15 cellular contexts compared by ENCODE assay signal in the genomic region with DNA sequence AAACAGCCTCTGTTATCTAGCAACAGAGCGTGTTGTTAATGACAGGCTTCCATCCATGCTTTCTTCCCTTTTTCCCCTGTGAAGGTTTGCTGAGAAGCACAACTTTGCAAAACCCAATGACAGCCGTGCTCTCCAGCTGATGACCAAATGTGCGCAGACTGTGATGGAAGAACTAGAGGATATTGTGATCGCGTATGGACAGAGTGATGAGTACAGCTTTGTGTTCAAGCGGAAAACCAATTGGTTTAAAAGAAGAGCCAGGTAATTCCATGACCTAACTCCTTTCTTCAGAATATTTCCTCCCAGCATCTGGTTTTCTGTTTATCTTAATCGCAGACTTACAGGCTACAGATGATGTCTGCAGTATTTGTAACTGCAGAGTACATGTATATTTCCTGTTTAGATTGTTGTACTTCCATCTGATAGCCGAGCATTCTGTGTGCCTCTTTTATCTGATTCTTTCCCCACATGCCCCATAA. TPM values are rescaled to one million over a fixed set of nuclear protein-coding genes. Genes with fewer than 3 reads are reported as not detected.
DNase-seq lines count a peak whose midpoint lies in the region; ATAC-seq and TF ChIP-seq lines count a peak whose summit lies in the region.
"Had no signal": no experiment of that assay in that cellular context is flagged by ENCODE, and none has a peak within 500 bp of the region (broad histone marks: within the 10 kb centered on the region; RNA-seq: fewer than 3 reads in every experiment).

No MANE protein-coding gene starts in this region.

- H3K9me3 ChIP-seq in mesenchymal stem cell (ENCODE audit: control insufficient read depth, low read length) (no peaks in the 10 kb centered on the region), ascending aorta (no peaks in the 10 kb centered on the region)
- H3K9me3 ChIP-seq: left ventricle myocardium inferior had no signal

- H2BK120ac ChIP-seq in mesenchymal stem cell (ENCODE audit: low read depth, low read length) = no peak overlapping the region

- H3K4me3 Mint-ChIP-seq in stimulated activated naive CD8-positive, alpha-beta T cell treated with anti-CD3 and anti-CD28 coated beads, Interleukin-15, Interleukin-2, amounts not matched to agents 100 ng/mL and 50 ng/mL, for 24 hours = peak overlapping the region; percentile 50

- H3K36me3 ChIP-seq in mesenchymal stem cell (ENCODE audit: control insufficient read depth in 1 of 2, insufficient read depth in 2 of 2, low read depth in 1 of 2, low read length in 2 of 2) = peaks cover 14 to 47% of the 10 kb centered on the region in 2 experiments
- peaks cover 0 to 3% of the 10 kb centered on the region in 2 donors for H3K36me3 ChIP-seq in ascending aorta

- peak overlapping the region; percentile 92 for H3K9ac ChIP-seq in mesenchymal stem cell (ENCODE audit: low read length)

- no peak for TF ChIP-seq CTCF in VCaP (conservative IDR thresholded peaks at IDR 0.05)
- no peak for TF ChIP-seq CTCF in ascending aorta (IDR thresholded peaks at IDR 0.05)

- H3K4me2 ChIP-seq in mesenchymal stem cell (ENCODE audit: low read length, poor library complexity, severe bottlenecking) = no peak overlapping the region

- H2BK5ac ChIP-seq in mesenchymal stem cell (ENCODE audit: low read depth, low read length, poor library complexity, severe bottlenecking) = no peak overlapping the region

- peaks cover 38% of the 10 kb centered on the region for H3K4me1 Mint-ChIP-seq in stimulated activated naive CD8-positive, alpha-beta T cell treated with anti-CD3 and anti-CD28 coated beads, Interleukin-15, Interleukin-2, amounts not matched to agents 100 ng/mL and 50 ng/mL, for 24 hours (ENCODE audit: low read depth)

- H3K4me3 ChIP-seq in mesenchymal stem cell (ENCODE audit: insufficient read depth in 1 of 2, low read depth in 1 of 2, low read length in 2 of 2) (no peak overlapping the region), ascending aorta (no peak overlapping the region)
- H3K4me3 ChIP-seq: left ventricle myocardium inferior had no signal

- H3K27ac Mint-ChIP-seq in stimulated activated naive CD8-positive, alpha-beta T cell treated with anti-CD3 and anti-CD28 coated beads, Interleukin-15, Interleukin-2, amounts not matched to agents 100 ng/mL and 50 ng/mL, for 24 hours = no peak overlapping the region

- WGBS in mesenchymal stem cell = 90% methylated on average over 5 of the region's 8 CpGs

- H3K4ac ChIP-seq in mesenchymal stem cell (ENCODE audit: low read depth in 1 of 2, low read length in 2 of 2) = peak overlapping the region in 1 of 2 experiments; percentile 67

- H3K27ac ChIP-seq in VCaP (peak overlapping the region; percentile 79), mesenchymal stem cell (ENCODE audit: low read length, poor library complexity, severe bottlenecking) (no peak overlapping the region), ascending aorta (no peak overlapping the region)
- H3K27ac ChIP-seq: HL-60, left ventricle myocardium inferior had no signal

- H3K27me3 ChIP-seq in mesenchymal stem cell (ENCODE audit: control insufficient read depth in 1 of 2, insufficient read depth in 1 of 2, low read length in 2 of 2) = no peaks in the 10 kb centered on the region
- H3K27me3 ChIP-seq in ascending aorta = no peaks in the 10 kb centered on the region

- no peak overlapping the region for H2AK5ac ChIP-seq in mesenchymal stem cell (ENCODE audit: low read length, severe bottlenecking)

- H4K91ac ChIP-seq in mesenchymal stem cell (ENCODE audit: low read length) = no peak overlapping the region

- DNase-seq in stimulated activated naive CD8-positive, alpha-beta T cell treated with anti-CD3 and anti-CD28 coated beads, Interleukin-15, Interleukin-2, amounts not matched to agents 100 U/mL and 50 U/mL, for 24 hours = no peak
- DNase-seq in mesenchymal stem cell (peak; percentile 60), GF-D8 (lab: John Stamatoyannopoulos, UW) (no peak), C1 segment of cervical spinal cord (lab: John Stamatoyannopoulos, UW) (no peak), ascending aorta (ENCODE audit: low spot score in 2 of 2) (no peak)
- DNase-seq: activated CD8-positive, alpha-beta memory T cell treated with anti-CD3 and anti-CD28 coated beads, Interleukin-2, amount 50 U/mL, for 48 hours; left ventricle myocardium inferior; NCI-H187 treated with DMSO at 0.1 percent for 48 hours; NK-92 treated with Interleukin-12 subunit alpha and Interleukin-12 subunit beta, amount 100 ng/mL, for 24 hours; stimulated activated CD4-positive, alpha-beta T cell treated with anti-CD3 and anti-CD28 coated beads, Interleukin-4, amount 100 ng/mL, for 24 hours had no signal

- H2BK12ac ChIP-seq in mesenchymal stem cell (ENCODE audit: low read length in 2 of 2) = no peak overlapping the region

- no peak overlapping the region for H3K14ac ChIP-seq in mesenchymal stem cell (ENCODE audit: low read length in 2 of 2)

- H3K4me1 ChIP-seq in mesenchymal stem cell (ENCODE audit: control insufficient read depth, insufficient read depth, low read depth, low read length) (peaks cover 3% of the 10 kb centered on the region), ascending aorta (no peaks in the 10 kb centered on the region)

- no peak for ATAC-seq in stimulated activated naive CD8-positive, alpha-beta T cell treated with anti-CD3 and anti-CD28 coated beads, Interleukin-15, Interleukin-2, amounts not matched to agents 100 U/mL and 50 U/mL, for 24 hours
- no peak for ATAC-seq in GM21390 (IDR thresholded peaks at IDR 0.05; ENCODE audit: unreplicated experiment)
- ATAC-seq: activated CD4-positive, CD25-positive, alpha-beta regulatory T cell treated with anti-CD3 and anti-CD28 coated beads, Interleukin-2, amount 50 U/mL, for 24 hours had no signal

- H4K8ac ChIP-seq in mesenchymal stem cell (ENCODE audit: low read length) = peak overlapping the region; percentile 71

- H3K23ac ChIP-seq in mesenchymal stem cell (ENCODE audit: low read length in 2 of 2) = no peak overlapping the region

- no peak overlapping the region for H2AFZ ChIP-seq in mesenchymal stem cell (ENCODE audit: low read depth, low read length)

- no peaks in the 10 kb centered on the region for H3K9me3 Mint-ChIP-seq in stimulated activated naive CD8-positive, alpha-beta T cell treated with anti-CD3 and anti-CD28 coated beads, Interleukin-15, Interleukin-2, amounts not matched to agents 100 ng/mL and 50 ng/mL, for 24 hours

- peaks cover 12% of the 10 kb centered on the region for H3K79me1 ChIP-seq in mesenchymal stem cell (replicated peaks; ENCODE audit: low read length, poor library complexity, severe bottlenecking)

- no peaks in the 10 kb centered on the region for H3K27me3 Mint-ChIP-seq in stimulated activated naive CD8-positive, alpha-beta T cell treated with anti-CD3 and anti-CD28 coated beads, Interleukin-15, Interleukin-2, amounts not matched to agents 100 ng/mL and 50 ng/mL, for 24 hours

- no peak overlapping the region for H2BK15ac ChIP-seq in mesenchymal stem cell (ENCODE audit: low read depth, poor library complexity, severe bottlenecking)

- H3K36me3 Mint-ChIP-seq in stimulated activated naive CD8-positive, alpha-beta T cell treated with anti-CD3 and anti-CD28 coated beads, Interleukin-15, Interleukin-2, amounts not matched to agents 100 ng/mL and 50 ng/mL, for 24 hours (ENCODE audit: low read depth) = peaks cover 32% of the 10 kb centered on the region

- no peak overlapping the region for H3K18ac ChIP-seq in mesenchymal stem cell (ENCODE audit: low read depth in 1 of 2, low read length in 2 of 2)

- intact Hi-C loops in ascending aorta (cut with DNase I) = loop anchor here (5.0 kb wide), 2 partner anchors 221 to 466 kb away; partner anchors contain the start of gene CYFIP2

RNA-seq across cellular contexts. Expression of gene THG1L, which starts 1.6 kb away (rescaled TPM):
- 13.5 TPM for polyA plus RNA-seq in mesenchymal stem cell (2013, experiment 1 of 2)
- polyA plus RNA-seq in mesenchymal stem cell (2013, experiment 2 of 2) = 14.5 TPM
- 0.32 TPM for total RNA-seq in ascending aorta

RNA-seq across cellular contexts. Expression of gene LSM11, which starts 10.7 kb away (rescaled TPM):
- polyA plus RNA-seq in mesenchymal stem cell (2013, experiment 1 of 2) = 1.6 TPM
- 1.6 TPM for polyA plus RNA-seq in mesenchymal stem cell (2013, experiment 2 of 2)
- total RNA-seq in ascending aorta = 1.3 TPM
